Comparison of ENCODE assay signal across 16 cellular contexts in genomic region chr5:27267209-27267824, GRCh38.
DNase-seq lines count a peak whose midpoint lies in the region; ATAC-seq, FAIRE-seq and TF ChIP-seq lines count a peak whose summit lies in the region.
"Had no signal": no experiment of that assay in that cellular context is flagged by ENCODE, and none has a peak within 500 bp of the region (broad histone marks: within the 10 kb centered on the region; RNA-seq: fewer than 3 reads in every experiment).

No MANE protein-coding gene starts in this region.

- no peak overlapping the region for H3K4me3 ChIP-seq in right cardiac atrium (ENCODE audit: low read length)
- H3K4me3 ChIP-seq in right atrium auricular region = no peak overlapping the region
- H3K4me3 ChIP-seq in kidney (ENCODE audit: low read length in 2 of 2) = no peak overlapping the region
- H3K4me3 ChIP-seq in PC-3 (ENCODE audit: low read length) = no peak overlapping the region
- H3K4me3 ChIP-seq in gastrocnemius medialis = no peak overlapping the region
- H3K4me3 ChIP-seq: BLaER1 had no signal

- H3K9me3 ChIP-seq in right cardiac atrium (ENCODE audit: control insufficient read depth, low read length) (peaks cover 7% of the 10 kb centered on the region), right atrium auricular region (peaks cover 0 to 9% of the 10 kb centered on the region in 2 donors), kidney (ENCODE audit: control insufficient read depth in 1 of 2, low read length in 2 of 2) (no peaks in the 10 kb centered on the region), PC-3 (ENCODE audit: low read length) (0 out of 2 replicates have a peak, but pooled peaks cover 9% of the 10 kb centered on the region), gastrocnemius medialis (no peaks in the 10 kb centered on the region)

- H2AFZ ChIP-seq in PC-3 (ENCODE audit: low read length) = no peak overlapping the region

- no peak overlapping the region for H3K27ac Mint-ChIP-seq in stimulated activated memory B cell treated with anti-CD40 and anti-IgM and Interleukin-4, amounts not matched to agents 10 μg/mL and 1 μg/mL and 100 μg/mL, for 72 hours
- H3K27ac Mint-ChIP-seq: CD14-positive monocyte; CD4-positive, alpha-beta memory T cell had no signal

- H3K27ac ChIP-seq in right cardiac atrium (ENCODE audit: low read length) (no peak overlapping the region), right atrium auricular region (no peak overlapping the region), kidney (ENCODE audit: low read depth in 2 of 2, low read length in 2 of 2) (no peak overlapping the region), PC-3 (ENCODE audit: low read length) (no peak overlapping the region), gastrocnemius medialis (no peak overlapping the region)
- H3K27ac ChIP-seq: BLaER1 had no signal

- TF ChIP-seq POLR2A in gastrocnemius medialis (IDR thresholded peaks at IDR 0.05) = no peak

- no peak for FAIRE-seq in kidney (lab: Jason Lieb, UNC)

- 94% methylated on average over 27 of the region's 27 CpGs for WGBS in right cardiac atrium

- no peaks in the 10 kb centered on the region for H3K36me3 Mint-ChIP-seq in stimulated activated memory B cell treated with anti-CD40 and anti-IgM and Interleukin-4, amounts not matched to agents 10 μg/mL and 1 μg/mL and 100 μg/mL, for 72 hours
- H3K36me3 Mint-ChIP-seq: CD14-positive monocyte; CD4-positive, alpha-beta memory T cell had no signal

- BruUV-seq in PC-3 (replicated peaks; lab: Mats Ljungman, UMichigan) = no TSS peak

- POLR2A ChIA-PET in PC-3 (lab: Charles Lee; ENCODE audit: unreplicated experiment) = no interaction called here

- H3K36me3 ChIP-seq in right atrium auricular region (no peaks in the 10 kb centered on the region), kidney (ENCODE audit: control insufficient read depth in 1 of 2, insufficient read depth in 2 of 2, low read length in 2 of 2) (no peaks in the 10 kb centered on the region), PC-3 (ENCODE audit: low read depth, low read length) (no peaks in the 10 kb centered on the region), gastrocnemius medialis (no peaks in the 10 kb centered on the region)
- H3K36me3 ChIP-seq: BLaER1 had no signal

- in situ Hi-C loops in gastrocnemius medialis (cut with MboI; ENCODE audit: low sequenced_read_pairs in 4 of 4) = no loop called here

- H3K79me2 ChIP-seq in PC-3 (ENCODE audit: low read length) = no peaks in the 10 kb centered on the region

- H3K4me1 ChIP-seq in right cardiac atrium (ENCODE audit: control insufficient read depth, insufficient read depth, low read length) (no peaks in the 10 kb centered on the region), right atrium auricular region (no peaks in the 10 kb centered on the region), kidney (ENCODE audit: control insufficient read depth in 1 of 2, insufficient read depth in 1 of 2, low read depth in 1 of 2, low read length in 2 of 2) (no peaks in the 10 kb centered on the region), PC-3 (ENCODE audit: insufficient read depth, low read length) (no peaks in the 10 kb centered on the region), gastrocnemius medialis (no peaks in the 10 kb centered on the region)
- H3K4me1 ChIP-seq: BLaER1 had no signal

- no peaks in the 10 kb centered on the region for H3F3A ChIP-seq in PC-3 (ENCODE audit: low read length, unreplicated experiment)

- intact Hi-C loops in right cardiac atrium (cut with DNase I) (no loop called here), kidney (cut with DNase I) (no loop called here), PC-3 (cut with micrococcal nuclease) (no loop called here), gastrocnemius medialis (cut with DNase I; ENCODE audit: low total_unique reads) (no loop called here)

- peak in 1 of 2 donors; percentile 36 for ATAC-seq in right cardiac atrium
- peak; percentile 59 for ATAC-seq in stimulated activated memory B cell treated with anti-CD40 and anti-IgM and Interleukin-4, amounts not matched to agents 10 μg/mL and 1 μg/mL and 100 μg/mL, for 72 hours
- no peak for ATAC-seq in PC-3
- ATAC-seq in gastrocnemius medialis = no peak

- no peaks in the 10 kb centered on the region for H3K9me2 ChIP-seq in PC-3 (replicated peaks; ENCODE audit: low read length)

- CTCF ChIA-PET in PC-3 (lab: Charles Lee) = no interaction called here

- DNase-seq in right cardiac atrium = peak in 2 of 3 donors; percentile 7 to 42
- no peak for DNase-seq in right atrium auricular region (ENCODE audit: low spot score)
- peak; percentile 46 for DNase-seq in kidney
- DNase-seq in PC-3 = no peak
- no peak for DNase-seq in RKO (ENCODE audit: low spot score)
- no peak for DNase-seq in gastrocnemius medialis
- DNase-seq: 8988T; CD4-positive, alpha-beta memory T cell; DMS153; DMS79 treated with DMSO at 0.1 percent for 48 hours; GF-D8; GOT3; H7 had no signal

- H3K4me3 Mint-ChIP-seq in stimulated activated memory B cell treated with anti-CD40 and anti-IgM and Interleukin-4, amounts not matched to agents 10 μg/mL and 1 μg/mL and 100 μg/mL, for 72 hours = no peak overlapping the region
- H3K4me3 Mint-ChIP-seq: CD14-positive monocyte; CD4-positive, alpha-beta memory T cell had no signal

- H3K9me3 Mint-ChIP-seq in stimulated activated memory B cell treated with anti-CD40 and anti-IgM and Interleukin-4, amounts not matched to agents 10 μg/mL and 1 μg/mL and 100 μg/mL, for 72 hours = no peaks in the 10 kb centered on the region

- no peaks in the 10 kb centered on the region for H4K20me1 ChIP-seq in PC-3 (ENCODE audit: low read length)
- H4K20me1 ChIP-seq: BLaER1 had no signal

- no peak overlapping the region for H3K4me2 ChIP-seq in PC-3 (ENCODE audit: low read length)
- H3K4me2 ChIP-seq: BLaER1 had no signal

- H3K4me1 Mint-ChIP-seq in stimulated activated memory B cell treated with anti-CD40 and anti-IgM and Interleukin-4, amounts not matched to agents 10 μg/mL and 1 μg/mL and 100 μg/mL, for 72 hours = no peaks in the 10 kb centered on the region
- H3K4me1 Mint-ChIP-seq: CD14-positive monocyte; CD4-positive, alpha-beta memory T cell had no signal

- H3K27me3 ChIP-seq in right cardiac atrium (ENCODE audit: control insufficient read depth, insufficient read depth) (no peaks in the 10 kb centered on the region), right atrium auricular region (no peaks in the 10 kb centered on the region), PC-3 (ENCODE audit: low read length) (no peaks in the 10 kb centered on the region), gastrocnemius medialis (no peaks in the 10 kb centered on the region)
- H3K27me3 ChIP-seq: BLaER1 had no signal

- H3K27me3 Mint-ChIP-seq in stimulated activated memory B cell treated with anti-CD40 and anti-IgM and Interleukin-4, amounts not matched to agents 10 μg/mL and 1 μg/mL and 100 μg/mL, for 72 hours = no peaks in the 10 kb centered on the region
- H3K27me3 Mint-ChIP-seq: CD4-positive, alpha-beta memory T cell had no signal

- no peak for TF ChIP-seq CTCF in right atrium auricular region (IDR thresholded peaks at IDR 0.05)
- TF ChIP-seq CTCF in kidney (IDR thresholded peaks at IDR 0.05; ENCODE audit: borderline replicate concordance, extremely low read depth, insufficient read depth) = no peak
- no peak for TF ChIP-seq CTCF in PC-3 (conservative IDR thresholded peaks at IDR 0.05; ENCODE audit: low read depth, low read length)
- no peak for TF ChIP-seq CTCF in gastrocnemius medialis (IDR thresholded peaks at IDR 0.05 in 4 of 5, conservative IDR thresholded peaks at IDR 0.05 in 1 of 5)

- H3K9ac ChIP-seq in kidney (ENCODE audit: low read length in 2 of 2) = no peak overlapping the region
- no peak overlapping the region for H3K9ac ChIP-seq in PC-3 (ENCODE audit: low read length)
- H3K9ac ChIP-seq: BLaER1 had no signal

Comparison
In these comparisons a context has a peak if more than half of its experiments do, and no peak if none do; other contexts are left out.
1. DNase-seq: peak in right cardiac atrium (2 of 3) and kidney (single experiment); none in right atrium auricular region (single experiment), PC-3 (single experiment), RKO (single experiment) and gastrocnemius medialis (0 of 2).